1 cellular context compared by ENCODE assay signal in the genomic region with DNA sequence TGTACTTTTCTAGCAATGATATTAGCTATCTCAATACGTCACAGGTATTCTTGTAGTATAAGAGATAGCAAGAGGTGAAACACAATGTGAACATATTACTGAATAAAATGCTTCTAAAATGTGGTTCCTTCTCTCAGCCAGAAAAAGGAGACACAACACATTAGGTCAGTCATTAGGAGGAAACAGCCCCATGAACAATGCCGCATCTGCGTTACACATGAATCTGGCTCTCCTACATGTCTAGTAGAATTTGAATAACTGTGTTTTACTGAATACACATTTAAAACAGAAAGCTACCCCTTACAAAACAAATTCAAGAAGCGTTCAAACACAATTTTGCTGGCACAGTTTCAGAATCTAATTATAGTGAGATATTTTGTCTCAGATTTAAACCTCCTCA.
TF ChIP-seq lines count a peak whose summit lies in the region.

No MANE protein-coding gene starts in this region.

TF ChIP-seq in GM23338, 12 proteins besides CTCF, POLR2A, EP300 and RAD21:
- TF ChIP-seq NANOG (IDR thresholded peaks at IDR 0.05; ENCODE audit: borderline replicate concordance) = no peak
